1 cellular context compared by ENCODE assay signal in genomic region chr16:31870809-31871208, GRCh38.
TF ChIP-seq lines count a peak whose summit lies in the region.

No MANE protein-coding gene starts in this region.

TF ChIP-seq in K562, 482 proteins besides CTCF, POLR2A, EP300 and RAD21 (continued from another document):
- TF ChIP-seq, protein P1, sequence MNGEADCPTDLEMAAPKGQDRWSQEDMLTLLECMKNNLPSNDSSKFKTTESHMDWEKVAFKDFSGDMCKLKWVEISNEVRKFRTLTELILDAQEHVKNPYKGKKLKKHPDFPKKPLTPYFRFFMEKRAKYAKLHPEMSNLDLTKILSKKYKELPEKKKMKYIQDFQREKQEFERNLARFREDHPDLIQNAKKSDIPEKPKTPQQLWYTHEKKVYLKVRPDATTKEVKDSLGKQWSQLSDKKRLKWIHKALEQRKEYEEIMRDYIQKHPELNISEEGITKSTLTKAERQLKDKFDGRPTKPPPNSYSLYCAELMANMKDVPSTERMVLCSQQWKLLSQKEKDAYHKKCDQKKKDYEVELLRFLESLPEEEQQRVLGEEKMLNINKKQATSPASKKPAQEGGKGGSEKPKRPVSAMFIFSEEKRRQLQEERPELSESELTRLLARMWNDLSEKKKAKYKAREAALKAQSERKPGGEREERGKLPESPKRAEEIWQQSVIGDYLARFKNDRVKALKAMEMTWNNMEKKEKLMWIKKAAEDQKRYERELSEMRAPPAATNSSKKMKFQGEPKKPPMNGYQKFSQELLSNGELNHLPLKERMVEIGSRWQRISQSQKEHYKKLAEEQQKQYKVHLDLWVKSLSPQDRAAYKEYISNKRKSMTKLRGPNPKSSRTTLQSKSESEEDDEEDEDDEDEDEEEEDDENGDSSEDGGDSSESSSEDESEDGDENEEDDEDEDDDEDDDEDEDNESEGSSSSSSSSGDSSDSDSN (IDR thresholded peaks at IDR 0.05; ENCODE audit: borderline replicate concordance in 1 of 2, low read depth in 2 of 2, low read length in 2 of 2) = no peak
- TF ChIP-seq NEUROD1 (IDR thresholded peaks at IDR 0.05; ENCODE audit: borderline replicate concordance, low read depth, low read length, partially characterized antibody) (no peak), XRCC3 (IDR thresholded peaks at IDR 0.05) (no peak), ZNF766 (CRISPR knock-in tag; conservative IDR thresholded peaks at IDR 0.05) (no peak), ZBTB12 (CRISPR knock-in tag; IDR thresholded peaks at IDR 0.05) (no peak), ESRRA (IDR thresholded peaks at IDR 0.05; ENCODE audit: borderline replicate concordance, low read depth) (no peak), RAD51 (IDR thresholded peaks at IDR 0.05; ENCODE audit: borderline replicate concordance, low read depth) (no peak), ZNF586 (CRISPR knock-in tag; conservative IDR thresholded peaks at IDR 0.05) (no peak), ZBTB7A (IDR thresholded peaks at IDR 0.05; ENCODE audit: borderline replicate concordance, control insufficient read depth, low read depth, low read length) (no peak), SRF (CRISPR knock-in tag; IDR thresholded peaks at IDR 0.05) (no peak), PCBP1 (IDR thresholded peaks at IDR 0.05; ENCODE audit: low read depth, low read length, poor library complexity, severe bottlenecking) (no peak)
- TF ChIP-seq, protein P2, sequence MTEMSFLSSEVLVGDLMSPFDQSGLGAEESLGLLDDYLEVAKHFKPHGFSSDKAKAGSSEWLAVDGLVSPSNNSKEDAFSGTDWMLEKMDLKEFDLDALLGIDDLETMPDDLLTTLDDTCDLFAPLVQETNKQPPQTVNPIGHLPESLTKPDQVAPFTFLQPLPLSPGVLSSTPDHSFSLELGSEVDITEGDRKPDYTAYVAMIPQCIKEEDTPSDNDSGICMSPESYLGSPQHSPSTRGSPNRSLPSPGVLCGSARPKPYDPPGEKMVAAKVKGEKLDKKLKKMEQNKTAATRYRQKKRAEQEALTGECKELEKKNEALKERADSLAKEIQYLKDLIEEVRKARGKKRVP (CRISPR knock-in tag; IDR thresholded peaks at IDR 0.05) = no peak
- TF ChIP-seq, protein P3, sequence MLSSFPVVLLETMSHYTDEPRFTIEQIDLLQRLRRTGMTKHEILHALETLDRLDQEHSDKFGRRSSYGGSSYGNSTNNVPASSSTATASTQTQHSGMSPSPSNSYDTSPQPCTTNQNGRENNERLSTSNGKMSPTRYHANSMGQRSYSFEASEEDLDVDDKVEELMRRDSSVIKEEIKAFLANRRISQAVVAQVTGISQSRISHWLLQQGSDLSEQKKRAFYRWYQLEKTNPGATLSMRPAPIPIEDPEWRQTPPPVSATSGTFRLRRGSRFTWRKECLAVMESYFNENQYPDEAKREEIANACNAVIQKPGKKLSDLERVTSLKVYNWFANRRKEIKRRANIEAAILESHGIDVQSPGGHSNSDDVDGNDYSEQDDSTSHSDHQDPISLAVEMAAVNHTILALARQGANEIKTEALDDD (IDR thresholded peaks at IDR 0.05) = no peak
